Comparison of ENCODE assay signal across 18 cellular contexts in genomic region chr1:84869750-84870149, GRCh38. TPM values are rescaled to one million over a fixed set of nuclear protein-coding genes. Genes with fewer than 3 reads are reported as not detected.
DNase-seq lines count a peak whose midpoint lies in the region; ATAC-seq and TF ChIP-seq lines count a peak whose summit lies in the region.
"Had no signal": no experiment of that assay in that cellular context is flagged by ENCODE, and none has a peak within 500 bp of the region (broad histone marks: within the 10 kb centered on the region; RNA-seq: fewer than 3 reads in every experiment).

No MANE protein-coding gene starts in this region.

- peaks cover 10% of the 10 kb centered on the region for H3K36me3 Mint-ChIP-seq in activated naive CD4-positive, alpha-beta T cell treated with anti-CD3 and anti-CD28 coated beads, Interleukin-2, amount 10 ng/mL, durations not matched to agents 7 days and 5 days

- no peaks in the 10 kb centered on the region for H3K27me3 ChIP-seq in gastroesophageal sphincter
- H3K27me3 ChIP-seq: BLaER1, SJSA1 had no signal

- H3K27ac ChIP-seq in gastroesophageal sphincter = no peak overlapping the region
- H3K27ac ChIP-seq: A549, BLaER1, SJSA1 had no signal

- no peak overlapping the region for H3K4me3 ChIP-seq in gastroesophageal sphincter
- H3K4me3 ChIP-seq: A549, BLaER1, SJSA1 had no signal

- DNase-seq in AG08395 (ENCODE audit: low spot score) (peak; percentile 67), ELR (ENCODE audit: low read depth) (peak; percentile 69), NCI-H226 (peak; percentile 25), fibroblast of peridontal ligament (ENCODE audit: extremely low read depth) (peak; percentile 69)
- no peak for DNase-seq in activated naive CD4-positive, alpha-beta T cell treated with anti-CD3 and anti-CD28 coated beads, Interleukin-2, amount 10 ng/mL, durations not matched to agents 7 days and 5 days
- DNase-seq: CD8-positive, alpha-beta memory T cell; NCI-H1105; NCI-H1694 treated with DMSO at 0.1 percent for 48 hours; NCI-H446; NCI-H748 treated with DMSO at 0.1 percent for 48 hours; PC-3 had no signal

- no peaks in the 10 kb centered on the region for H3K36me3 ChIP-seq in gastroesophageal sphincter
- H3K36me3 ChIP-seq: BLaER1, SJSA1 had no signal

- no peaks in the 10 kb centered on the region for H3K4me1 ChIP-seq in gastroesophageal sphincter
- H3K4me1 ChIP-seq: A549, BLaER1, SJSA1 had no signal

- H3K4me1 Mint-ChIP-seq in activated naive CD4-positive, alpha-beta T cell treated with anti-CD3 and anti-CD28 coated beads, Interleukin-2, amount 10 ng/mL, durations not matched to agents 7 days and 5 days = peaks cover 7% of the 10 kb centered on the region

- no peak for TF ChIP-seq POLR2A in gastroesophageal sphincter (IDR thresholded peaks at IDR 0.05)

- TF ChIP-seq CTCF in gastroesophageal sphincter (IDR thresholded peaks at IDR 0.05) = no peak

- no peak overlapping the region for H3K4me3 Mint-ChIP-seq in activated naive CD4-positive, alpha-beta T cell treated with anti-CD3 and anti-CD28 coated beads, Interleukin-2, amount 10 ng/mL, durations not matched to agents 7 days and 5 days
- H3K4me3 Mint-ChIP-seq: CD8-positive, alpha-beta memory T cell had no signal

- CTCF ChIA-PET in activated naive CD4-positive, alpha-beta T cell treated with anti-CD3 and anti-CD28 coated beads, Interleukin-2, amount 10 ng/mL, durations not matched to agents 7 days and 5 days (lab: Charles Lee) = no interaction called here

- WGBS in gastroesophageal sphincter (ENCODE audit: low coverage in 1 of 2), 2 donors = 71 to 95% methylated on average over 1 of the region's 1 CpG

- peaks cover 18% of the 10 kb centered on the region for H3K27me3 Mint-ChIP-seq in activated naive CD4-positive, alpha-beta T cell treated with anti-CD3 and anti-CD28 coated beads, Interleukin-2, amount 10 ng/mL, durations not matched to agents 7 days and 5 days

- H3K27ac Mint-ChIP-seq in activated naive CD4-positive, alpha-beta T cell treated with anti-CD3 and anti-CD28 coated beads, Interleukin-2, amount 10 ng/mL, durations not matched to agents 7 days and 5 days = no peak overlapping the region
- H3K27ac Mint-ChIP-seq: CD8-positive, alpha-beta memory T cell had no signal

- H3K9me3 ChIP-seq in gastroesophageal sphincter = no peaks in the 10 kb centered on the region
- H3K9me3 ChIP-seq: A549, BLaER1, SJSA1 had no signal

- no peaks in the 10 kb centered on the region for H3K9me3 Mint-ChIP-seq in activated naive CD4-positive, alpha-beta T cell treated with anti-CD3 and anti-CD28 coated beads, Interleukin-2, amount 10 ng/mL, durations not matched to agents 7 days and 5 days
- H3K9me3 Mint-ChIP-seq: CD8-positive, alpha-beta memory T cell had no signal

- no peak for TF ChIP-seq EP300 in gastroesophageal sphincter (IDR thresholded peaks at IDR 0.05)

- no peak for ATAC-seq in GM21619 (IDR thresholded peaks at IDR 0.05; ENCODE audit: unreplicated experiment)
- no peak for ATAC-seq in gastroesophageal sphincter
- no peak for ATAC-seq in GM19328 (IDR thresholded peaks at IDR 0.05; ENCODE audit: unreplicated experiment)
- ATAC-seq: A549, HCT116, PC-3 had no signal

RNA-seq across cellular contexts. Expression of gene LPAR3, which starts 23.3 kb away (rescaled TPM):
- 1 to 10 TPM in 1 of 4 donors, under 1 TPM in 2, not detected in 1; 0.13 to 3.3 (median 0.23) TPM for total RNA-seq in gastroesophageal sphincter
- total RNA-seq: SJSA1 had no signal
